Comparison of ENCODE assay signal across 18 cellular contexts in the genomic region with DNA sequence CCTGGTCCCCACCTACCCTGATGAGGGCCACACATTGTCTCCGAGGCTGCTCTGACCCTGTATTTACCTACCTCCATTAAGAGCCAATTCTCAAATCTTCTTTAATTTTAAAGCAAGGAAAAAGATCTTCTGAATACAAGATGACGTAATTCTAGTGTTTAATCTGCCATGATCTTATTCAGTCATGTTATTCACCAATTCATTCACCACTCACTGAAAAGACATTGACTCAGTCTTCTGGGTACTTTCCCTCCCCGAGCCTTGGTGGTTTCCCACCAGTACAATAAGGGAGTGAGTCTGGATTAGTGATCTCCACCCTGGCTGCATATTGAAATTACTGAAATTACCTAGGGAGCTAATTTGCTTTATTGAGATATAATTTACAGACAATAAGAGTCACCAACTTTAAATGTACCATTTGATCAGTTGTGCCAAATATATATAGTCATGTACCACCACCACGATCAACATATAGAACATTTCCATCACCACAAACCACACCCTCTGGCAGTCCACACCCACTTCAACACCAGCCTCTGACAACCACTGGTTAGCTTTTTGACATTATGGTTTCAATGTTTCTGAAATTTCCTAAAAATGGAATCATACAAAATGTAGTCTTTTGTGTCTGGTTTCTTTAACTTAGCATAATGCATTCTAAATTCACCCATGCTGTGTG.
A peak's percentile ranks its signal among the peaks of the same experiment; 100 is the strongest.
DNase-seq lines count a peak whose midpoint lies in the region; ATAC-seq lines count a peak whose summit lies in the region.
"Had no signal": no experiment of that assay in that cellular context is flagged by ENCODE, and none has a peak within 500 bp of the region (broad histone marks: within the 10 kb centered on the region; RNA-seq: fewer than 3 reads in every experiment).

No MANE protein-coding gene starts in this region.

- H3K27me3 Mint-ChIP-seq in activated T-cell treated with anti-CD3 and anti-CD28 coated beads, Interleukin-2, amount 50 U/mL, for 24 hours: peaks cover 51% of the 10 kb centered on the region
- peaks cover 23% of the 10 kb centered on the region for H3K27me3 Mint-ChIP-seq in activated naive CD8-positive, alpha-beta T cell treated with anti-CD3 and anti-CD28 coated beads for 36 hours

- H3K36me3 Mint-ChIP-seq in activated T-cell treated with anti-CD3 and anti-CD28 coated beads, Interleukin-2, amount 50 U/mL, for 24 hours (ENCODE audit: low read depth): no peaks in the 10 kb centered on the region
- no peaks in the 10 kb centered on the region for H3K36me3 Mint-ChIP-seq in activated naive CD8-positive, alpha-beta T cell treated with anti-CD3 and anti-CD28 coated beads for 36 hours
- H3K36me3 Mint-ChIP-seq: CD8-positive, alpha-beta memory T cell had no signal

- peaks cover 19% of the 10 kb centered on the region for H3K4me1 Mint-ChIP-seq in activated T-cell treated with anti-CD3 and anti-CD28 coated beads, Interleukin-2, amount 50 U/mL, for 24 hours (ENCODE audit: low read depth)
- H3K4me1 Mint-ChIP-seq in activated naive CD8-positive, alpha-beta T cell treated with anti-CD3 and anti-CD28 coated beads for 36 hours: peaks cover 3% of the 10 kb centered on the region
- H3K4me1 Mint-ChIP-seq: activated B cell treated with CpG ODN at 0.5 μM for 24 hours; CD8-positive, alpha-beta memory T cell; endodermal cell; T-helper 17 cell had no signal

- ATAC-seq in GM18868 (IDR thresholded peaks at IDR 0.05; ENCODE audit: unreplicated experiment) (peak; percentile 41), HG03045 (IDR thresholded peaks at IDR 0.05; ENCODE audit: unreplicated experiment) (no peak)
- ATAC-seq: left colon, T-helper 17 cell had no signal

- H3K27ac Mint-ChIP-seq in activated T-cell treated with anti-CD3 and anti-CD28 coated beads, Interleukin-2, amount 50 U/mL, for 24 hours: peak overlapping the region; percentile 64
- H3K27ac Mint-ChIP-seq in activated naive CD8-positive, alpha-beta T cell treated with anti-CD3 and anti-CD28 coated beads for 36 hours: peak overlapping the region; percentile 17
- H3K27ac Mint-ChIP-seq: activated B cell treated with CpG ODN at 0.5 μM for 24 hours, endodermal cell, T-helper 17 cell had no signal

- no peak overlapping the region for H3K4me3 Mint-ChIP-seq in activated T-cell treated with anti-CD3 and anti-CD28 coated beads, Interleukin-2, amount 50 U/mL, for 24 hours
- H3K4me3 Mint-ChIP-seq in activated naive CD8-positive, alpha-beta T cell treated with anti-CD3 and anti-CD28 coated beads for 36 hours: no peak overlapping the region
- H3K4me3 Mint-ChIP-seq: activated B cell treated with CpG ODN at 0.5 μM for 24 hours; CD8-positive, alpha-beta memory T cell; endodermal cell; neural crest cell; T-helper 17 cell had no signal

- H3K9me3 Mint-ChIP-seq in activated T-cell treated with anti-CD3 and anti-CD28 coated beads, Interleukin-2, amount 50 U/mL, for 24 hours: peaks cover 5% of the 10 kb centered on the region
- H3K9me3 Mint-ChIP-seq in activated naive CD8-positive, alpha-beta T cell treated with anti-CD3 and anti-CD28 coated beads for 36 hours: peaks cover 5% of the 10 kb centered on the region
- H3K9me3 Mint-ChIP-seq: endodermal cell had no signal

- DNase-seq in activated T-cell treated with anti-CD3 and anti-CD28 coated beads, Interleukin-2, amount 50 U/mL, for 24 hours: no peak
- DNase-seq in activated T-cell treated with anti-CD3 and anti-CD28 coated beads for 4 hours (no peak), renal cortical epithelial cell (ENCODE audit: low read depth) (peak; percentile 6), NCI-H2029 (lab: John Stamatoyannopoulos, UW) (no peak), NCI-H345 (lab: John Stamatoyannopoulos, UW) (no peak)
- DNase-seq in activated naive CD8-positive, alpha-beta T cell treated with anti-CD3 and anti-CD28 coated beads for 36 hours: peak; percentile 20
- DNase-seq: activated B cell treated with CpG ODN at 0.5 μM for 24 hours; CD8-positive, alpha-beta memory T cell; DND-41; endodermal cell; GOT3; left colon; midbrain; NCI-H1436 treated with DMSO at 0.1 percent for 48 hours; T-helper 17 cell had no signal

Comparison
In these comparisons a context has a peak if more than half of its experiments do, and no peak if none do; other contexts are left out.
1. DNase-seq: peak in activated naive CD8-positive, alpha-beta T cell treated with anti-CD3 and anti-CD28 coated beads for 36 hours (single experiment) and renal cortical epithelial cell (single experiment); none in activated T-cell treated with anti-CD3 and anti-CD28 coated beads, Interleukin-2, amount 50 U/mL, for 24 hours (single experiment), activated T-cell treated with anti-CD3 and anti-CD28 coated beads for 4 hours (single experiment), NCI-H2029 (single experiment) and NCI-H345 (single experiment).